ENCODE assay signal across 22 cellular contexts in genomic region chr22:20451920-20452319, GRCh38. TPM values are rescaled to one million over a fixed set of nuclear protein-coding genes. Genes with fewer than 3 reads are reported as not detected.
DNase-seq lines count a peak whose midpoint lies in the region; ATAC-seq, FAIRE-seq and TF ChIP-seq lines count a peak whose summit lies in the region.
"Had no signal": no experiment of that assay in that cellular context is flagged by ENCODE, and none has a peak within 500 bp of the region (broad histone marks: within the 10 kb centered on the region; RNA-seq: fewer than 3 reads in every experiment).

No MANE protein-coding gene starts in this region.

- TF ChIP-seq CTCF in K562 (IDR thresholded peaks at IDR 0.05 in 2 of 3, conservative IDR thresholded peaks at IDR 0.05 in 1 of 3; ENCODE audit: insufficient read depth in 2 of 3, low read depth in 1 of 3, low read length in 3 of 3), result no peak
- TF ChIP-seq CTCF in neural crest cell (conservative IDR thresholded peaks at IDR 0.05), result no peak
- no peak for TF ChIP-seq CTCF in GM10248 (IDR thresholded peaks at IDR 0.05; ENCODE audit: control extremely low read depth, extremely low read depth, low read depth, missing control alignments)

- no peak overlapping the region for H3K4me3 Mint-ChIP-seq in neural crest cell
- H3K4me3 Mint-ChIP-seq: B cell; CD4-positive, alpha-beta T cell; CD8-positive, alpha-beta T cell had no signal

- intact Hi-C loops in K562 (cut with micrococcal nuclease), result no loop called here

- FAIRE-seq in GM12891 (lab: Jason Lieb, UNC) (peak; percentile 45), K562 (lab: Jason Lieb, UNC) (no peak), urothelium cell line (lab: Jason Lieb, UNC) (peak; percentile 52)
- FAIRE-seq: A549, D721Med, G401.6, GM12878, GM19239 had no signal

- ATAC-seq in K562 (no peak), HG02970 (IDR thresholded peaks at IDR 0.05; ENCODE audit: low FRiP score, unreplicated experiment) (no peak)
- ATAC-seq: A549; CD8-positive, alpha-beta T cell; GM12878 had no signal

- H2AFZ ChIP-seq in K562 (ENCODE audit: low read depth, low read length), result no peak overlapping the region

- POLR2A ChIA-PET in K562 (lab: Yijun Ruan, JAX) (interaction anchor here (0.5 to 6.8 kb wide), 3 partner anchors 11 to 22 kb away, joined by 3 to 46 read pairs (median 3); no protein-coding TSS in a partner anchor), GM10248 (lab: Yijun Ruan, JAX) (no interaction called here)

- no peak overlapping the region for H3K9ac ChIP-seq in K562 (ENCODE audit: insufficient read depth in 1 of 2, low read depth in 2 of 2, low read length in 2 of 2)
- H3K9ac ChIP-seq: BLaER1 treated with 17β-estradiol and CSF1 and Interleukin-3, amounts not matched to agents 10 nM and 100 nM had no signal

- peaks cover 12% of the 10 kb centered on the region; the same call in 1 of the 2 replicates for H4K20me1 ChIP-seq in K562 (replicated peaks; ENCODE audit: control insufficient read depth, insufficient read depth, low read length)
- H4K20me1 ChIP-seq: BLaER1 treated with 17β-estradiol and CSF1 and Interleukin-3, amounts not matched to agents 10 nM and 100 nM had no signal

- no peak overlapping the region for H3K27ac ChIP-seq in K562 (ENCODE audit: extremely low read depth, low read depth, low read length)
- H3K27ac ChIP-seq: 22Rv1; A549; BLaER1 treated with 17β-estradiol and CSF1 and Interleukin-3, amounts not matched to agents 10 nM and 100 nM had no signal

- H3K79me2 ChIP-seq in K562 (ENCODE audit: control insufficient read depth, insufficient read depth, low read length), result no peaks in the 10 kb centered on the region

- CTCF ChIA-PET in K562 (lab: Yijun Ruan, JAX; ENCODE audit: low intra/inter-chr PET ratio) (interaction anchor here (6.9 kb wide), 1 partner anchor 33 kb away, joined by 195 read pairs; no protein-coding TSS in a partner anchor), GM10248 (lab: Yijun Ruan, JAX) (no interaction called here)

- 4% methylated on average over 2 of the region's 2 CpGs for WGBS in K562 (ENCODE audit: insufficient coverage, low coverage, missing lambda C conversion rate)

- H3K9me3 Mint-ChIP-seq in neural crest cell, result no peaks in the 10 kb centered on the region
- H3K9me3 Mint-ChIP-seq: CD4-positive, alpha-beta T cell; CD8-positive, alpha-beta T cell had no signal

- in situ Hi-C loops in K562 (cut with MboI), result no loop called here

- DNase-seq in GM12891 (ENCODE audit: insufficient read length, low spot score) (no peak), K562 (ENCODE audit: extremely low read depth in 1 of 4, low spot score in 3 of 4) (no peak), neural crest cell (ENCODE audit: low read depth, low spot score) (no peak), urothelium cell line (ENCODE audit: low spot score) (no peak), NCI-H1092 treated with DMSO at 0.1 percent for 48 hours (lab: John Stamatoyannopoulos, UW) (no peak), GM10248 (ENCODE audit: extremely low spot score) (no peak)
- DNase-seq: AML-193; Caco-2; Calu3; CD4-positive, alpha-beta T cell; CD8-positive, alpha-beta T cell; DMS79 treated with DMSO at 0.1 percent for 48 hours; GF-D8 had no signal

- H3K36me3 Mint-ChIP-seq in neural crest cell (ENCODE audit: low read depth), result peaks cover 8% of the 10 kb centered on the region

- H3K36me3 ChIP-seq in K562 (ENCODE audit: control insufficient read depth, insufficient read depth, low read length), result no peaks in the 10 kb centered on the region

- no peak overlapping the region for H3K4me3 ChIP-seq in K562
- H3K4me3 ChIP-seq: A549; BLaER1 treated with 17β-estradiol and CSF1 and Interleukin-3, amounts not matched to agents 10 nM and 100 nM; GM12878 had no signal

- BruUV-seq in K562 (replicated peaks; lab: Mats Ljungman, UMichigan), result no TSS peak

- no peak for TF ChIP-seq RAD21 in K562 (CRISPR knock-in tag; conservative IDR thresholded peaks at IDR 0.05 in 1 of 2, IDR thresholded peaks at IDR 0.05 in 1 of 2)

- peaks cover 16% of the 10 kb centered on the region for H3K4me1 Mint-ChIP-seq in neural crest cell

- peak overlapping the region; percentile 40 for H3K27ac Mint-ChIP-seq in neural crest cell (ENCODE audit: unreplicated experiment)
- H3K27ac Mint-ChIP-seq: B cell; CD4-positive, alpha-beta T cell; CD8-positive, alpha-beta T cell had no signal

- TF ChIP-seq EP300 in K562 (IDR thresholded peaks at IDR 0.05; ENCODE audit: low read length), result no peak

- no peaks in the 10 kb centered on the region for H3K9me3 ChIP-seq in K562 (replicated peaks; ENCODE audit: control insufficient read depth, insufficient read depth, low read depth, low read length)
- H3K9me3 ChIP-seq: A549; BLaER1 treated with 17β-estradiol and CSF1 and Interleukin-3, amounts not matched to agents 10 nM and 100 nM; Caco-2 had no signal

- peaks cover 0 to 3% of the 10 kb centered on the region in 2 experiments; a peak in 2 of 5 replicates for H3K4me1 ChIP-seq in K562 (replicated peaks in 1 of 2; ENCODE audit: control insufficient read depth in 2 of 2, insufficient read depth in 2 of 2, low read length in 2 of 2)
- H3K4me1 ChIP-seq: Caco-2 had no signal

- no peaks in the 10 kb centered on the region for H3K27me3 Mint-ChIP-seq in neural crest cell (ENCODE audit: low read depth)
- H3K27me3 Mint-ChIP-seq: B cell; CD4-positive, alpha-beta T cell had no signal

- peaks cover 26 to 35% of the 10 kb centered on the region in 2 experiments; a peak in 4 of 5 replicates for H3K27me3 ChIP-seq in K562 (ENCODE audit: control insufficient read depth in 2 of 2, insufficient read depth in 2 of 2, low read length in 2 of 2)
- H3K27me3 ChIP-seq: BLaER1 treated with 17β-estradiol and CSF1 and Interleukin-3, amounts not matched to agents 10 nM and 100 nM had no signal

- H3K4me2 ChIP-seq in K562 (ENCODE audit: insufficient read depth, low read length), result no peak overlapping the region
- H3K4me2 ChIP-seq: A549; BLaER1 treated with 17β-estradiol and CSF1 and Interleukin-3, amounts not matched to agents 10 nM and 100 nM had no signal

- no peaks in the 10 kb centered on the region for H3K9me1 ChIP-seq in K562 (ENCODE audit: control insufficient read depth, insufficient read depth, low read length)

- TF ChIP-seq POLR2A in GM12891 (IDR thresholded peaks at IDR 0.05; ENCODE audit: low read depth, low read length) (no peak), K562 (conservative IDR thresholded peaks at IDR 0.05) (no peak)

RNA-seq across cellular contexts. Expression of gene SCARF2, which starts 14.3 kb away (rescaled TPM):
- 0.08 TPM for polyA plus RNA-seq in GM12891 (2012; ENCODE audit: low read depth, missing spikeins)
- 0.65 TPM in 1 of 2 replicates, not detected in the other for total RNA-seq in K562 (2011; cell fraction: chromatin; rRNA removed; ENCODE audit: low replicate concordance)
- 0.50 and 0.92 TPM in 2 replicates for total RNA-seq in K562 (2011; cell fraction: nucleolus; rRNA removed)
- total RNA-seq in K562 (2011; cell fraction: nucleoplasm; rRNA removed), result 0.15 TPM in 2 replicates
- total RNA-seq in K562 (2014; rRNA removed) (0.20 and 0.32 TPM in 2 replicates), K562 (2014; rRNA removed; fragmentation: Illumina TruSeq; extraction: Trizol) (not detected in 2 replicates), K562 (2015; rRNA removed; fragmentation: Illumina TruSeq; extraction: Trizol) (not detected in 2 replicates), K562 (2021) (0.13 and 0.29 TPM in 2 replicates), neural crest cell (23.1 and 23.4 TPM in 2 replicates)
- polyA plus RNA-seq in K562 (2011; rRNA removed) (0.06 and 0.26 TPM in 2 replicates), K562 (2014; fragmentation: Illumina TruSeq; extraction: Trizol) (not detected in 2 replicates), K562 (2014; fragmentation: Nextera tagmentation; extraction: Ambion mirVana) (not detected), K562 (2014; rRNA removed) (0.13 and 0.23 TPM in 2 replicates)
- polyA plus RNA-seq in K562 (2011; cell fraction: cytosol; rRNA removed), result 0.15 and 0.25 TPM in 2 replicates
- polyA plus RNA-seq in K562 (2011; cell fraction: nucleus; rRNA removed), result 0.61 and 0.65 TPM in 2 replicates
- 0.21 and 1.3 TPM in 2 replicates for polyA plus RNA-seq in K562 (2012)
- not detected in 2 replicates for polyA minus RNA-seq in K562 (2011; rRNA and poly(A)+ RNA removed)
- polyA minus RNA-seq in K562 (2011; cell fraction: cytosol; rRNA and poly(A)+ RNA removed), result not detected in 2 replicates
- polyA minus RNA-seq in K562 (2011; cell fraction: nucleus; rRNA and poly(A)+ RNA removed), result 0.22 and 0.27 TPM in 2 replicates

RNA-seq across cellular contexts. Expression of gene KLHL22, which starts 43.7 kb away (rescaled TPM):
- 12.0 TPM for polyA plus RNA-seq in GM12891 (2012; ENCODE audit: low read depth, missing spikeins)
- total RNA-seq in K562 (2011; cell fraction: chromatin; rRNA removed; ENCODE audit: low replicate concordance), result 116 and 152 TPM in 2 replicates
- 68.5 and 75.0 TPM in 2 replicates for total RNA-seq in K562 (2011; cell fraction: nucleolus; rRNA removed)
- 88.1 and 101 TPM in 2 replicates for total RNA-seq in K562 (2011; cell fraction: nucleoplasm; rRNA removed)
- total RNA-seq in K562 (2014; rRNA removed), result 15.1 and 15.6 TPM in 2 replicates
- 13.5 and 15.3 TPM in 2 replicates for total RNA-seq in K562 (2014; rRNA removed; fragmentation: Illumina TruSeq; extraction: Trizol)
- total RNA-seq in K562 (2015; rRNA removed; fragmentation: Illumina TruSeq; extraction: Trizol), result 15.2 and 15.7 TPM in 2 replicates
- total RNA-seq in K562 (2021), result 20.1 and 21.1 TPM in 2 replicates
- polyA plus RNA-seq in K562 (2011; rRNA removed), result 25.6 and 43.0 TPM in 2 replicates
- polyA plus RNA-seq in K562 (2011; cell fraction: cytosol; rRNA removed), result 24.5 and 36.2 TPM in 2 replicates
- polyA plus RNA-seq in K562 (2011; cell fraction: nucleus; rRNA removed), result 73.7 and 92.5 TPM in 2 replicates
- polyA plus RNA-seq in K562 (2012), result 15.0 and 42.6 TPM in 2 replicates
- polyA plus RNA-seq in K562 (2014; fragmentation: Illumina TruSeq; extraction: Trizol), result 15.4 and 16.5 TPM in 2 replicates
- 1 to 10 TPM; 1.3 to 1.8 TPM for polyA plus RNA-seq in K562 (2014; fragmentation: Nextera tagmentation; extraction: Ambion mirVana)
- 15.8 and 18.6 TPM in 2 replicates for polyA plus RNA-seq in K562 (2014; rRNA removed)
- 24.1 and 42.3 TPM in 2 replicates for polyA minus RNA-seq in K562 (2011; rRNA and poly(A)+ RNA removed)
- polyA minus RNA-seq in K562 (2011; cell fraction: cytosol; rRNA and poly(A)+ RNA removed), result 13.4 and 21.4 TPM in 2 replicates
- polyA minus RNA-seq in K562 (2011; cell fraction: nucleus; rRNA and poly(A)+ RNA removed), result 36.2 and 65.9 TPM in 2 replicates
- 42.5 and 48.9 TPM in 2 replicates for total RNA-seq in neural crest cell

RNA-seq across cellular contexts. Expression of gene MED15, which starts 55.5 kb away (rescaled TPM):
- 40.8 TPM for polyA plus RNA-seq in GM12891 (2012; ENCODE audit: low read depth, missing spikeins)
- total RNA-seq in K562 (2011; cell fraction: chromatin; rRNA removed; ENCODE audit: low replicate concordance), result 482 and 971 TPM in 2 replicates
- total RNA-seq in K562 (2011; cell fraction: nucleolus; rRNA removed), result 663 TPM in 2 replicates
- 469 and 476 TPM in 2 replicates for total RNA-seq in K562 (2011; cell fraction: nucleoplasm; rRNA removed)
- total RNA-seq in K562 (2014; rRNA removed), result 72.6 and 103 TPM in 2 replicates
- total RNA-seq in K562 (2014; rRNA removed; fragmentation: Illumina TruSeq; extraction: Trizol), result 26.1 and 26.4 TPM in 2 replicates
- total RNA-seq in K562 (2015; rRNA removed; fragmentation: Illumina TruSeq; extraction: Trizol), result 59.2 and 60.1 TPM in 2 replicates
- total RNA-seq in K562 (2021), result 264 and 271 TPM in 2 replicates
- 40.4 and 111 TPM in 2 replicates for polyA plus RNA-seq in K562 (2011; rRNA removed)
- 75.5 and 117 TPM in 2 replicates for polyA plus RNA-seq in K562 (2011; cell fraction: cytosol; rRNA removed)
- 369 and 471 TPM in 2 replicates for polyA plus RNA-seq in K562 (2011; cell fraction: nucleus; rRNA removed)
- polyA plus RNA-seq in K562 (2012), result 148 and 229 TPM in 2 replicates
- 76.0 and 122 TPM in 2 replicates for polyA plus RNA-seq in K562 (2014; fragmentation: Illumina TruSeq; extraction: Trizol)
- 1 to 10 TPM; 4.0 to 5.2 TPM for polyA plus RNA-seq in K562 (2014; fragmentation: Nextera tagmentation; extraction: Ambion mirVana)
- polyA plus RNA-seq in K562 (2014; rRNA removed), result 102 and 130 TPM in 2 replicates
- polyA minus RNA-seq in K562 (2011; rRNA and poly(A)+ RNA removed), result 98.8 and 108 TPM in 2 replicates
- polyA minus RNA-seq in K562 (2011; cell fraction: cytosol; rRNA and poly(A)+ RNA removed), result 188 and 326 TPM in 2 replicates
- 310 and 409 TPM in 2 replicates for polyA minus RNA-seq in K562 (2011; cell fraction: nucleus; rRNA and poly(A)+ RNA removed)
- 78.6 and 84.5 TPM in 2 replicates for total RNA-seq in neural crest cell

RNA-seq across cellular contexts. Expression of gene ZNF74, which starts 58.0 kb away (rescaled TPM):
- 2.7 TPM for polyA plus RNA-seq in GM12891 (2012; ENCODE audit: low read depth, missing spikeins)
- 36.8 and 68.2 TPM in 2 replicates for total RNA-seq in K562 (2011; cell fraction: chromatin; rRNA removed; ENCODE audit: low replicate concordance)
- 55.4 and 63.2 TPM in 2 replicates for total RNA-seq in K562 (2011; cell fraction: nucleolus; rRNA removed)
- 50.2 and 53.7 TPM in 2 replicates for total RNA-seq in K562 (2011; cell fraction: nucleoplasm; rRNA removed)
- total RNA-seq in K562 (2014; rRNA removed) (49.2 and 56.7 TPM in 2 replicates), K562 (2014; rRNA removed; fragmentation: Illumina TruSeq; extraction: Trizol) (17.4 and 20.5 TPM in 2 replicates), K562 (2015; rRNA removed; fragmentation: Illumina TruSeq; extraction: Trizol) (31.5 and 32.5 TPM in 2 replicates), K562 (2021) (53.5 and 55.7 TPM in 2 replicates), neural crest cell (54.2 and 55.1 TPM in 2 replicates)
- polyA plus RNA-seq in K562 (2011; rRNA removed) (33.8 and 49.7 TPM in 2 replicates), K562 (2014; fragmentation: Illumina TruSeq; extraction: Trizol) (22.8 and 24.5 TPM in 2 replicates), K562 (2014; fragmentation: Nextera tagmentation; extraction: Ambion mirVana) (1 to 10 TPM; 2.4 to 3.7 TPM), K562 (2014; rRNA removed) (37.1 and 62.8 TPM in 2 replicates)
- 56.9 and 67.4 TPM in 2 replicates for polyA plus RNA-seq in K562 (2011; cell fraction: cytosol; rRNA removed)
- 42.8 and 56.1 TPM in 2 replicates for polyA plus RNA-seq in K562 (2011; cell fraction: nucleus; rRNA removed)
- polyA plus RNA-seq in K562 (2012), result 31.5 and 39.9 TPM in 2 replicates
- polyA minus RNA-seq in K562 (2011; rRNA and poly(A)+ RNA removed), result 32.6 and 33.0 TPM in 2 replicates
- polyA minus RNA-seq in K562 (2011; cell fraction: cytosol; rRNA and poly(A)+ RNA removed), result 39.3 and 58.2 TPM in 2 replicates
- 23.6 and 28.3 TPM in 2 replicates for polyA minus RNA-seq in K562 (2011; cell fraction: nucleus; rRNA and poly(A)+ RNA removed)

Comparison
In these comparisons a context has a peak if more than half of its experiments do, and no peak if none do; other contexts are left out.
1. RNA of gene SCARF2, which starts 14.3 kb away (total RNA-seq): 23.1 to 23.4 TPM in neural crest cell; 0.13 to 0.92 TPM in K562; every median in the first group is over 10 times any median in the second.